1 cellular context compared by ENCODE assay signal in genomic region chr4:86934772-86935498, GRCh38.
A peak's percentile ranks its signal among the peaks of the same experiment; 100 is the strongest.
TF ChIP-seq lines count a peak whose summit lies in the region.

AFF1 (plus strand) TSS chr4:86935011; CDS start chr4:86948534, 13,523 bp downstream.

TF ChIP-seq in K562, 482 proteins besides CTCF, POLR2A, EP300 and RAD21 (continued from another document):
- TF ChIP-seq REST (CRISPR knock-in tag; IDR thresholded peaks at IDR 0.05; ENCODE audit: low read depth) (peak; percentile 17; the same call in 1 of the 2 replicates), CBX1 (IDR thresholded peaks at IDR 0.05; ENCODE audit: low read depth) (peak; percentile 47; the same call in 1 of the 2 replicates), ZBTB49 (CRISPR knock-in tag; IDR thresholded peaks at IDR 0.05; ENCODE audit: borderline replicate concordance) (no peak), NCOR1 (IDR thresholded peaks at IDR 0.05) (peak; percentile 46), TCF7 (IDR thresholded peaks at IDR 0.05; ENCODE audit: borderline replicate concordance) (0 out of 2 replicates have a peak, but pooled peaks have one; percentile 57), CBX5 (IDR thresholded peaks at IDR 0.05; ENCODE audit: borderline replicate concordance, low read depth) (no peak), MCM5 (IDR thresholded peaks at IDR 0.05; ENCODE audit: low read depth) (no peak)
- TF ChIP-seq, protein P1, sequence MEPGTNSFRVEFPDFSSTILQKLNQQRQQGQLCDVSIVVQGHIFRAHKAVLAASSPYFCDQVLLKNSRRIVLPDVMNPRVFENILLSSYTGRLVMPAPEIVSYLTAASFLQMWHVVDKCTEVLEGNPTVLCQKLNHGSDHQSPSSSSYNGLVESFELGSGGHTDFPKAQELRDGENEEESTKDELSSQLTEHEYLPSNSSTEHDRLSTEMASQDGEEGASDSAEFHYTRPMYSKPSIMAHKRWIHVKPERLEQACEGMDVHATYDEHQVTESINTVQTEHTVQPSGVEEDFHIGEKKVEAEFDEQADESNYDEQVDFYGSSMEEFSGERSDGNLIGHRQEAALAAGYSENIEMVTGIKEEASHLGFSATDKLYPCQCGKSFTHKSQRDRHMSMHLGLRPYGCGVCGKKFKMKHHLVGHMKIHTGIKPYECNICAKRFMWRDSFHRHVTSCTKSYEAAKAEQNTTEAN (CRISPR knock-in tag; IDR thresholded peaks at IDR 0.05), result 0 out of 2 replicates have a peak, but pooled peaks have one; percentile 57
